Comparison of ENCODE assay signal across 15 cellular contexts in genomic region chr1:8059161-8059622, GRCh38. TPM values are rescaled to one million over a fixed set of nuclear protein-coding genes. Genes with fewer than 3 reads are reported as not detected.
A peak's percentile ranks its signal among the peaks of the same experiment; 100 is the strongest.
DNase-seq lines count a peak whose midpoint lies in the region; ATAC-seq and TF ChIP-seq lines count a peak whose summit lies in the region.
"Had no signal": no experiment of that assay in that cellular context is flagged by ENCODE, and none has a peak within 500 bp of the region (broad histone marks: within the 10 kb centered on the region; RNA-seq: fewer than 3 reads in every experiment).

No MANE protein-coding gene starts in this region.

- ATAC-seq in HG02938 (IDR thresholded peaks at IDR 0.05; ENCODE audit: unreplicated experiment): no peak
- ATAC-seq: activated naive CD4-positive, alpha-beta T cell treated with anti-CD3 and anti-CD28 coated beads, Interleukin-2, amount 50 U/mL, for 72 hours; mucosa of descending colon had no signal

- H4K20me1 ChIP-seq in fibroblast of lung (ENCODE audit: control insufficient read depth, extremely low read depth, insufficient read depth, low read length): no peaks in the 10 kb centered on the region

- DNase-seq in EL (peak; percentile 52), RWPE1 (ENCODE audit: low spot score) (no peak), fibroblast of lung (ENCODE audit: low read depth in 2 of 2) (peak; percentile 82 to 94), sigmoid colon (no peak), DMS79 treated with DMSO at 0.1 percent for 48 hours (lab: John Stamatoyannopoulos, UW) (no peak)
- no peak for DNase-seq in NK-92 treated with Interleukin-12 subunit alpha and Interleukin-12 subunit beta, amount 100 ng/mL, for 24 hours (lab: John Stamatoyannopoulos, UW)
- DNase-seq in activated naive CD4-positive, alpha-beta T cell (lab: John Stamatoyannopoulos, UW): no peak
- DNase-seq: activated CD8-positive, alpha-beta memory T cell treated with anti-CD3 and anti-CD28 coated beads, Interleukin-2, amount 50 U/mL, for 4 hours; cortex of kidney; foreskin melanocyte; mucosa of descending colon; NCI-H1092 treated with DMSO at 0.1 percent for 48 hours; stimulated activated CD8-positive, alpha-beta memory T cell treated with anti-CD3 and anti-CD28 coated beads, Interleukin-4, amount 100 ng/mL, for 48 hours had no signal

- no peak for TF ChIP-seq EP300 in sigmoid colon (IDR thresholded peaks at IDR 0.05)

- peak overlapping the region; percentile 47 for H3K27ac ChIP-seq in RWPE1
- peak overlapping the region; percentile 41 for H3K27ac ChIP-seq in fibroblast of lung (ENCODE audit: insufficient read depth, low read length)
- H3K27ac ChIP-seq in sigmoid colon: peak overlapping the region; percentile 16 to 73 (median 27)

- H3K36me3 ChIP-seq in fibroblast of lung (ENCODE audit: control insufficient read depth, insufficient read depth, low read length) (no peaks in the 10 kb centered on the region), sigmoid colon (no peaks in the 10 kb centered on the region)

- H3K9me3 ChIP-seq in fibroblast of lung (ENCODE audit: control insufficient read depth, insufficient read depth, low read depth, low read length) (no peaks in the 10 kb centered on the region), sigmoid colon (no peaks in the 10 kb centered on the region)
- H3K9me3 ChIP-seq: mucosa of descending colon had no signal

- H2AFZ ChIP-seq in fibroblast of lung (ENCODE audit: low read length): no peak overlapping the region

- H3K4me3 ChIP-seq in fibroblast of lung (replicated peaks in 1 of 4; ENCODE audit: control extremely low read depth in 1 of 4, insufficient read depth in 1 of 4, low read depth in 3 of 4, low read length in 4 of 4) (no peak overlapping the region), sigmoid colon (no peak overlapping the region)
- H3K4me3 ChIP-seq: mucosa of descending colon had no signal

- no peak for TF ChIP-seq CTCF in RWPE1 (conservative IDR thresholded peaks at IDR 0.05; ENCODE audit: low read depth)
- no peak for TF ChIP-seq CTCF in fibroblast of lung (conservative IDR thresholded peaks at IDR 0.05 in 1 of 2, IDR thresholded peaks at IDR 0.05 in 1 of 2; ENCODE audit: low read depth in 1 of 2, low read length in 2 of 2)
- TF ChIP-seq CTCF in sigmoid colon (IDR thresholded peaks at IDR 0.05): no peak

- H3K79me2 ChIP-seq in fibroblast of lung (ENCODE audit: control insufficient read depth, insufficient read depth, low read length): no peaks in the 10 kb centered on the region

- CTCF ChIA-PET in RWPE1 (lab: Yijun Ruan, JAX): no interaction called here

- no peak overlapping the region for H3K4me2 ChIP-seq in fibroblast of lung (ENCODE audit: extremely low read depth, insufficient read depth, low read length)

- TF ChIP-seq POLR2A in sigmoid colon (IDR thresholded peaks at IDR 0.05): no peak

- 81 to 85% methylated on average over 6 of the region's 6 CpGs for WGBS in sigmoid colon, 2 donors

- peaks cover 13% of the 10 kb centered on the region for H3K4me1 ChIP-seq in fibroblast of lung (ENCODE audit: control insufficient read depth, extremely low read depth, insufficient read depth, low read length)
- peaks cover 0 to 56% (median 37%) of the 10 kb centered on the region in 4 donors for H3K4me1 ChIP-seq in sigmoid colon

- H3K9ac ChIP-seq in fibroblast of lung (ENCODE audit: insufficient read depth, low read length): no peak overlapping the region

- intact Hi-C loops in sigmoid colon (cut with DNase I): no loop called here

- H3K27me3 ChIP-seq in fibroblast of lung (ENCODE audit: control insufficient read depth, insufficient read depth, low read length) (no peaks in the 10 kb centered on the region), sigmoid colon (no peaks in the 10 kb centered on the region)

- POLR2A ChIA-PET in RWPE1 (lab: Yijun Ruan, JAX; ENCODE audit: low non-redundant PET): no interaction called here

RNA-seq across cellular contexts. Expression of gene ERRFI1, which starts 33.1 kb away (rescaled TPM):
- total RNA-seq in fibroblast of lung (46.2 and 53.9 TPM in 2 replicates), sigmoid colon (100 to 1,000 TPM in 2 of 4 donors, 10 to 100 TPM in 2; 81.1 to 131 (median 101) TPM)
- polyA plus RNA-seq in fibroblast of lung (78.2 and 105 TPM in 2 replicates), sigmoid colon (10 to 100 TPM; 28.4 to 45.3 (median 28.8) TPM)
- polyA plus RNA-seq in fibroblast of lung (2012): 41.8 and 52.6 TPM in 2 replicates
- 8.9 and 27.3 TPM in 2 replicates for polyA minus RNA-seq in fibroblast of lung (ENCODE audit: low replicate concordance)

Comparison
In these comparisons a context has a peak if more than half of its experiments do, and no peak if none do; other contexts are left out.
1. DNase-seq: peak in EL (single experiment) and fibroblast of lung (2 of 2); none in RWPE1 (single experiment), sigmoid colon (single experiment), DMS79 treated with DMSO at 0.1 percent for 48 hours (single experiment), NK-92 treated with Interleukin-12 subunit alpha and Interleukin-12 subunit beta, amount 100 ng/mL, for 24 hours (single experiment) and activated naive CD4-positive, alpha-beta T cell (0 of 4).
2. Peak in every context shown above with its lines, with median percentiles within 50 percentile points of each other: H3K27ac ChIP-seq.